9 cellular contexts compared by ENCODE assay signal in genomic region chr3:52004158-52004787, GRCh38. TPM values are rescaled to one million over a fixed set of nuclear protein-coding genes. Genes with fewer than 3 reads are reported as not detected.
DNase-seq lines count a peak whose midpoint lies in the region; ATAC-seq and TF ChIP-seq lines count a peak whose summit lies in the region.
"Had no signal": no experiment of that assay in that cellular context is flagged by ENCODE, and none has a peak within 500 bp of the region (broad histone marks: within the 10 kb centered on the region; RNA-seq: fewer than 3 reads in every experiment).

No MANE protein-coding gene starts in this region.

- H3K9me3 ChIP-seq in MM.1S (replicated peaks; ENCODE audit: insufficient read depth, low read length): no peaks in the 10 kb centered on the region

- no peak overlapping the region for H3K27ac Mint-ChIP-seq in activated CD8-positive, alpha-beta memory T cell treated with anti-CD3 and anti-CD28 coated beads, Interleukin-2, amount 10 ng/mL, durations not matched to agents 7 days and 5 days

- no peak overlapping the region for H2AFZ ChIP-seq in MM.1S (ENCODE audit: low read length)

- in situ Hi-C loops in SK-MEL-5 (cut with HindIII; ENCODE audit: low pct_unique_long_range_greater_than_20kb, low sequenced_read_pairs): no loop called here

- H3K27me3 ChIP-seq in foreskin keratinocyte (no peaks in the 10 kb centered on the region), MM.1S (replicated peaks; ENCODE audit: insufficient read depth, low read length) (peaks cover 6% of the 10 kb centered on the region; the same call in 1 of the 2 replicates)

- peaks cover 11% of the 10 kb centered on the region for H3K4me1 Mint-ChIP-seq in activated CD8-positive, alpha-beta memory T cell treated with anti-CD3 and anti-CD28 coated beads, Interleukin-2, amount 10 ng/mL, durations not matched to agents 7 days and 5 days

- no peaks in the 10 kb centered on the region for H3K9me2 ChIP-seq in MM.1S (replicated peaks; ENCODE audit: insufficient read depth, low read length)

- DNase-seq in SK-MEL-5 (ENCODE audit: low read depth, low spot score) (peak; percentile 69), foreskin keratinocyte (no peak), retinal pigment epithelial cell (ENCODE audit: low read depth) (peak; percentile 43), MM.1S (no peak), GOT3 (lab: John Stamatoyannopoulos, UW) (no peak)
- DNase-seq in activated CD8-positive, alpha-beta memory T cell treated with anti-CD3 and anti-CD28 coated beads, Interleukin-2, amount 10 ng/mL, durations not matched to agents 7 days and 5 days: no peak
- DNase-seq in activated effector memory CD4-positive, alpha-beta T cell treated with Interleukin-2 at 50 U/mL for 16 hours: no peak
- DNase-seq: naive B cell had no signal

- H3K9ac ChIP-seq in MM.1S (ENCODE audit: low read length): no peak overlapping the region

- no peaks in the 10 kb centered on the region for H4K20me1 ChIP-seq in MM.1S (ENCODE audit: insufficient read depth, low read length)

- H3K36me3 Mint-ChIP-seq in activated CD8-positive, alpha-beta memory T cell treated with anti-CD3 and anti-CD28 coated beads, Interleukin-2, amount 10 ng/mL, durations not matched to agents 7 days and 5 days: no peaks in the 10 kb centered on the region
- H3K36me3 Mint-ChIP-seq: naive B cell had no signal

- no peak overlapping the region for H3K27ac ChIP-seq in foreskin keratinocyte
- H3K27ac ChIP-seq in MM.1S (ENCODE audit: low read length): no peak overlapping the region

- H3K36me3 ChIP-seq in MM.1S (replicated peaks; ENCODE audit: insufficient read depth, low read length): no peaks in the 10 kb centered on the region

- peak; percentile 41; the same call in 1 of the 2 replicates for TF ChIP-seq CTCF in GM12875 (IDR thresholded peaks at IDR 0.05; ENCODE audit: borderline replicate concordance, insufficient read depth, low read depth, low read length)
- peak; percentile 76 for TF ChIP-seq CTCF in foreskin keratinocyte (conservative IDR thresholded peaks at IDR 0.05)
- peak; percentile 88 for TF ChIP-seq CTCF in retinal pigment epithelial cell (conservative IDR thresholded peaks at IDR 0.05; ENCODE audit: low read depth, low read length)
- TF ChIP-seq CTCF in MM.1S (IDR thresholded peaks at IDR 0.05; ENCODE audit: low read length): no peak

- no peak overlapping the region for H3K4me3 ChIP-seq in GM12875 (ENCODE audit: low read depth, low read length)
- H3K4me3 ChIP-seq in retinal pigment epithelial cell (ENCODE audit: low read length): no peak overlapping the region
- no peak overlapping the region for H3K4me3 ChIP-seq in MM.1S (ENCODE audit: low read length)

- no peaks in the 10 kb centered on the region for H3K79me2 ChIP-seq in MM.1S (ENCODE audit: low read length)

- no peaks in the 10 kb centered on the region for H3K9me3 Mint-ChIP-seq in activated CD8-positive, alpha-beta memory T cell treated with anti-CD3 and anti-CD28 coated beads, Interleukin-2, amount 10 ng/mL, durations not matched to agents 7 days and 5 days (ENCODE audit: low read depth)
- H3K9me3 Mint-ChIP-seq: naive B cell had no signal

- H3F3A ChIP-seq in MM.1S (ENCODE audit: insufficient read depth, low read length): no peaks in the 10 kb centered on the region

- peaks cover 4% of the 10 kb centered on the region for H3K27me3 Mint-ChIP-seq in activated CD8-positive, alpha-beta memory T cell treated with anti-CD3 and anti-CD28 coated beads, Interleukin-2, amount 10 ng/mL, durations not matched to agents 7 days and 5 days
- H3K27me3 Mint-ChIP-seq: naive B cell had no signal

- CTCF ChIA-PET in activated CD8-positive, alpha-beta memory T cell treated with anti-CD3 and anti-CD28 coated beads, Interleukin-2, amount 10 ng/mL, durations not matched to agents 7 days and 5 days (lab: Charles Lee): interaction anchor here (1.1 to 7.3 kb wide), 7 partner anchors 9 to 138 kb away, joined by 3 to 107 read pairs (median 3); partner anchors contain the start of genes DUSP7 and RPL29

- H3K4me1 ChIP-seq in foreskin keratinocyte (peaks cover 10% of the 10 kb centered on the region), MM.1S (ENCODE audit: low read length) (no peaks in the 10 kb centered on the region)

- no peak for ATAC-seq in foreskin keratinocyte
- no peak for ATAC-seq in activated CD8-positive, alpha-beta memory T cell treated with anti-CD3 and anti-CD28 coated beads, Interleukin-2, amount 10 ng/mL, durations not matched to agents 7 days and 5 days

- H3K4me3 Mint-ChIP-seq in activated CD8-positive, alpha-beta memory T cell treated with anti-CD3 and anti-CD28 coated beads, Interleukin-2, amount 10 ng/mL, durations not matched to agents 7 days and 5 days: no peak overlapping the region
- H3K4me3 Mint-ChIP-seq: naive B cell had no signal

- H3K4me2 ChIP-seq in MM.1S (ENCODE audit: low read depth, low read length): no peak overlapping the region

RNA-seq across cellular contexts. Expression of gene RPL29, which starts 8.6 kb away (rescaled TPM):
- total RNA-seq in SK-MEL-5 (2014; rRNA removed; shearing (Covaris generic)): 2,678 and 2,698 TPM in 2 replicates
- 1,624 and 1,821 TPM in 2 replicates for polyA plus RNA-seq in SK-MEL-5 (2015; cell fraction: cytosol; rRNA removed)
- polyA plus RNA-seq in SK-MEL-5 (2015; cell fraction: nucleus; rRNA removed): 608 and 662 TPM in 2 replicates
- total RNA-seq in foreskin keratinocyte: 1,319 and 1,629 TPM in 2 replicates
- 2,404 and 2,789 TPM in 2 replicates for polyA plus RNA-seq in foreskin keratinocyte
- total RNA-seq in activated CD8-positive, alpha-beta memory T cell treated with anti-CD3 and anti-CD28 coated beads, Interleukin-2, amount 10 ng/mL, durations not matched to agents 7 days and 5 days: 1,000 to 10,000 TPM; 1,042 to 1,060 TPM

RNA-seq across cellular contexts. Expression of gene ACY1, which starts 20.9 kb away (rescaled TPM):
- total RNA-seq in SK-MEL-5 (2014; rRNA removed; shearing (Covaris generic)): 137 and 180 TPM in 2 replicates
- 146 and 177 TPM in 2 replicates for polyA plus RNA-seq in SK-MEL-5 (2015; cell fraction: cytosol; rRNA removed)
- 216 and 314 TPM in 2 replicates for polyA plus RNA-seq in SK-MEL-5 (2015; cell fraction: nucleus; rRNA removed)
- 62.3 and 69.9 TPM in 2 replicates for total RNA-seq in foreskin keratinocyte
- polyA plus RNA-seq in foreskin keratinocyte: 62.5 and 73.2 TPM in 2 replicates
- total RNA-seq in activated CD8-positive, alpha-beta memory T cell treated with anti-CD3 and anti-CD28 coated beads, Interleukin-2, amount 10 ng/mL, durations not matched to agents 7 days and 5 days: 10 to 100 TPM; 18.1 to 21.3 TPM

RNA-seq across cellular contexts. Expression of gene ABHD14A, which starts 29.4 kb away (rescaled TPM):
- total RNA-seq in SK-MEL-5 (2014; rRNA removed; shearing (Covaris generic)): 45.2 and 46.0 TPM in 2 replicates
- polyA plus RNA-seq in SK-MEL-5 (2015; cell fraction: cytosol; rRNA removed): 81.9 and 91.7 TPM in 2 replicates
- 3.6 and 6.3 TPM in 2 replicates for polyA plus RNA-seq in SK-MEL-5 (2015; cell fraction: nucleus; rRNA removed)
- total RNA-seq in foreskin keratinocyte: 4.9 and 5.6 TPM in 2 replicates
- 8.9 and 9.5 TPM in 2 replicates for polyA plus RNA-seq in foreskin keratinocyte
- total RNA-seq in activated CD8-positive, alpha-beta memory T cell treated with anti-CD3 and anti-CD28 coated beads, Interleukin-2, amount 10 ng/mL, durations not matched to agents 7 days and 5 days: 10 to 100 TPM; 11.8 to 13.7 TPM

RNA-seq across cellular contexts. Expression of gene ABHD14B, which starts 30.4 kb away (rescaled TPM):
- 33.9 and 36.1 TPM in 2 replicates for total RNA-seq in SK-MEL-5 (2014; rRNA removed; shearing (Covaris generic))
- 100 and 110 TPM in 2 replicates for polyA plus RNA-seq in SK-MEL-5 (2015; cell fraction: cytosol; rRNA removed)
- 64.7 and 71.0 TPM in 2 replicates for polyA plus RNA-seq in SK-MEL-5 (2015; cell fraction: nucleus; rRNA removed)
- total RNA-seq in foreskin keratinocyte: 23.0 and 25.8 TPM in 2 replicates
- polyA plus RNA-seq in foreskin keratinocyte: 30.5 and 33.6 TPM in 2 replicates
- total RNA-seq in activated CD8-positive, alpha-beta memory T cell treated with anti-CD3 and anti-CD28 coated beads, Interleukin-2, amount 10 ng/mL, durations not matched to agents 7 days and 5 days: 10 to 100 TPM; 36.2 to 36.7 TPM

RNA-seq across cellular contexts. Expression of gene PCBP4, which starts 37.0 kb away (rescaled TPM):
- 25.0 and 28.3 TPM in 2 replicates for total RNA-seq in SK-MEL-5 (2014; rRNA removed; shearing (Covaris generic))
- polyA plus RNA-seq in SK-MEL-5 (2015; cell fraction: cytosol; rRNA removed): 50.6 and 62.9 TPM in 2 replicates
- polyA plus RNA-seq in SK-MEL-5 (2015; cell fraction: nucleus; rRNA removed): 85.1 and 106 TPM in 2 replicates
- 30.9 and 33.4 TPM in 2 replicates for total RNA-seq in foreskin keratinocyte
- 40.0 and 46.9 TPM in 2 replicates for polyA plus RNA-seq in foreskin keratinocyte
- 10 to 100 TPM; 11.4 to 21.1 TPM for total RNA-seq in activated CD8-positive, alpha-beta memory T cell treated with anti-CD3 and anti-CD28 coated beads, Interleukin-2, amount 10 ng/mL, durations not matched to agents 7 days and 5 days

Comparison
In these comparisons a context has a peak if more than half of its experiments do, and no peak if none do; other contexts are left out.
1. DNase-seq: peak in SK-MEL-5 (single experiment) and retinal pigment epithelial cell (single experiment); none in foreskin keratinocyte (0 of 2), activated CD8-positive, alpha-beta memory T cell treated with anti-CD3 and anti-CD28 coated beads, Interleukin-2, amount 10 ng/mL, durations not matched to agents 7 days and 5 days (single experiment), activated effector memory CD4-positive, alpha-beta T cell treated with Interleukin-2 at 50 U/mL for 16 hours (single experiment), MM.1S (single experiment) and GOT3 (single experiment).